11 cellular contexts compared by ENCODE assay signal in the genomic region with DNA sequence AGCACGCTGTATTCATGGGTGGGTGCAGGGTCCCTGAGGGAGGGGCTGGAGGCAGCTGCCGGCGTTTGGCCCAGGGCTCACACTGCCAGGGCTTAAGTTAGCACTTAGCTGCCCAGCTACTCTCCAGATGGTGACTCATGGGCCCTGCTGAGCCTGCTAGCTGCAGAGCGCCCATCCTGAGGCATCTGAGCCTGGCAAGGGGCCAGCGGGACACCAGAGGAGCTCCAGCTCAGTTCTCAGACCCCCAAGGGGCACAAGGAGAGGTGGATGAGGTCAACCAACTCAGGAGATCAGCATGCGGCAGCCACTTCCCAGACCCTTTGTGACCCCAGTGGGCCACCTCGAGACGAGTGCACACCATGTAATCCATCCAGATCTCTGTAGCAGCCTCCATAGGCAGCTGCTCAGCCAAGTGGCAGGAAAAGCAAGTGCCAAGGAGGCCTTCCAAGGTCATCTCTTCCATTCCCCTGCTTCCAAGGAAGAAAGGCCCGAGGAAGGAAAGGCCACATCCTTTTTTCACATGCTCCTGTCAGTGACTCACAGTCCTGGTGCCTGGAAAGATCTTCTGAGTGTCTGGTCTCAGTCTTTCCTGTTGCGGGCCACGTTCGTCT. TPM values are rescaled to one million over a fixed set of nuclear protein-coding genes. Genes with fewer than 3 reads are reported as not detected.
DNase-seq lines count a peak whose midpoint lies in the region; ATAC-seq, FAIRE-seq and TF ChIP-seq lines count a peak whose summit lies in the region.
"Had no signal": no experiment of that assay in that cellular context is flagged by ENCODE, and none has a peak within 500 bp of the region (broad histone marks: within the 10 kb centered on the region; RNA-seq: fewer than 3 reads in every experiment).

No MANE protein-coding gene starts in this region.

- intact Hi-C loops in HepG2 (cut with micrococcal nuclease; ENCODE audit: unreplicated experiment) (no loop called here), right lobe of liver (cut with DNase I) (no loop called here), aorta (cut with DNase I) (no loop called here)

- no peak for TF ChIP-seq POLR2A in HepG2 (IDR thresholded peaks at IDR 0.05; ENCODE audit: insufficient read depth in 1 of 2, low read depth in 2 of 2, low read length in 2 of 2)
- TF ChIP-seq POLR2A in right lobe of liver (IDR thresholded peaks at IDR 0.05) = no peak

- no peak overlapping the region for H2AFZ ChIP-seq in HepG2 (ENCODE audit: low read length)

- H3K27me3 ChIP-seq in HepG2 (ENCODE audit: control insufficient read depth in 1 of 2, insufficient read depth in 2 of 2, low read length in 2 of 2) (no peaks in the 10 kb centered on the region), right lobe of liver (no peaks in the 10 kb centered on the region), aorta (ENCODE audit: control insufficient read depth in 1 of 2, insufficient read depth in 2 of 2, low read length in 1 of 2) (no peaks in the 10 kb centered on the region)

- DNase-seq in HepG2 (ENCODE audit: low spot score) (no peak), right lobe of liver (no peak), astrocyte of the spinal cord (ENCODE audit: low read depth, low spot score) (peak; percentile 93), hepatic stellate cell (ENCODE audit: low spot score) (peak; percentile 95), aorta (peak; percentile 90 to 93), NCI-H748 treated with DMSO at 0.1 percent for 48 hours (lab: John Stamatoyannopoulos, UW) (no peak)
- no peak for DNase-seq in activated CD8-positive, alpha-beta memory T cell treated with anti-CD3 and anti-CD28 coated beads, Interleukin-2, amount 50 U/mL, for 48 hours
- DNase-seq: NCI-H526 treated with DMSO at 0.1 percent for 48 hours, nephron progenitor cell had no signal

- H3K4me2 ChIP-seq in HepG2 (ENCODE audit: low read depth, low read length) = no peak overlapping the region

- no peak for ATAC-seq in HepG2
- no peak for ATAC-seq in right lobe of liver
- peak; percentile 57 for ATAC-seq in aorta (ENCODE audit: low FRiP score)
- ATAC-seq in GM18861 (IDR thresholded peaks at IDR 0.05; ENCODE audit: unreplicated experiment) = no peak
- ATAC-seq: stimulated activated effector memory CD8-positive, alpha-beta T cell treated with anti-CD3 and anti-CD28 coated beads, Interleukin-12 subunit alpha, Interleukin-12 subunit beta, amount 100 ng/mL, for 72 hours had no signal

- no peaks in the 10 kb centered on the region for H3K9me3 ChIP-seq in HepG2 (ENCODE audit: low read length)
- H3K9me3 ChIP-seq in right lobe of liver = no peaks in the 10 kb centered on the region
- no peaks in the 10 kb centered on the region for H3K9me3 ChIP-seq in aorta (ENCODE audit: control insufficient read depth, low read length)

- no peak for TF ChIP-seq RAD21 in HepG2 (CRISPR knock-in tag; IDR thresholded peaks at IDR 0.05)

- in situ Hi-C loops in HepG2 (cut with HindIII; ENCODE audit: extremely low pct_ligation_motif_present, low pct_unique_long_range_greater_than_20kb) = loop anchor here (10.0 kb wide), 1 partner anchor 527 kb away; a partner anchor contains a TSS
- in situ Hi-C loops in astrocyte of the spinal cord (cut with HindIII; ENCODE audit: low sequenced_read_pairs) = no loop called here

- peaks cover 9% of the 10 kb centered on the region; the same call in 1 of the 2 replicates for H4K20me1 ChIP-seq in HepG2 (ENCODE audit: insufficient read depth, low read length)

- no peak overlapping the region for H3K27ac ChIP-seq in HepG2 (ENCODE audit: extremely low read length, insufficient read depth, low read length)
- no peak overlapping the region for H3K27ac ChIP-seq in right lobe of liver
- no peak overlapping the region for H3K27ac ChIP-seq in aorta (ENCODE audit: low read depth in 1 of 2, low read length in 2 of 2)

- no peak for TF ChIP-seq EP300 in HepG2 (IDR thresholded peaks at IDR 0.05; ENCODE audit: low read depth in 2 of 2, low read length in 2 of 2)
- no peak for TF ChIP-seq EP300 in HepG2 (CRISPR knock-in tag; IDR thresholded peaks at IDR 0.05; ENCODE audit: borderline replicate concordance)

- H3K79me2 ChIP-seq in HepG2 (ENCODE audit: insufficient read depth, low read length) = peaks cover 9% of the 10 kb centered on the region

- CTCF ChIA-PET in HepG2 (lab: Yijun Ruan, JAX; ENCODE audit: low intra/inter-chr PET ratio, low total read pairs) = no interaction called here

- FAIRE-seq in HepG2 (lab: Jason Lieb, UNC) = no peak

- peaks cover 86% of the 10 kb centered on the region for H3K4me1 ChIP-seq in HepG2 (ENCODE audit: insufficient read depth, low read length)
- H3K4me1 ChIP-seq in right lobe of liver = peaks cover 0 to 64% (median 21%) of the 10 kb centered on the region in 4 donors
- no peaks in the 10 kb centered on the region for H3K4me1 ChIP-seq in aorta (ENCODE audit: control insufficient read depth in 1 of 2, insufficient read depth in 2 of 2, low read length in 2 of 2)

- TF ChIP-seq CTCF in HepG2 (CRISPR knock-in tag; IDR thresholded peaks at IDR 0.05) (no peak), right lobe of liver (IDR thresholded peaks at IDR 0.05) (no peak), astrocyte of the spinal cord (IDR thresholded peaks at IDR 0.05; ENCODE audit: low read depth, low read length) (no peak)

- no TSS peak for BruUV-seq in HepG2 (replicated peaks; lab: Mats Ljungman, UMichigan)

- 96% methylated on average over 8 of the region's 12 CpGs for WGBS in HepG2 (ENCODE audit: low lambda C conversion rate)
- 55% methylated on average over 5 of the region's 12 CpGs for WGBS in right lobe of liver (ENCODE audit: insufficient coverage, low coverage, low lambda C conversion rate, missing lambda C conversion rate)
- 15 to 17% methylated on average over 12 of the region's 12 CpGs for WGBS in aorta, 2 donors

- POLR2A ChIA-PET in HepG2 (lab: Yijun Ruan, JAX) = no interaction called here

- H3K36me3 ChIP-seq in HepG2 (replicated peaks in 1 of 2; ENCODE audit: control insufficient read depth in 1 of 2, insufficient read depth in 2 of 2, low read length in 2 of 2) = peaks cover 47 to 72% of the 10 kb centered on the region in 2 experiments
- H3K36me3 ChIP-seq in right lobe of liver = peaks cover 0 to 3% (median 0%) of the 10 kb centered on the region in 4 donors
- H3K36me3 ChIP-seq in aorta (ENCODE audit: control insufficient read depth in 1 of 2, insufficient read depth in 2 of 2, low read length in 1 of 2) = no peaks in the 10 kb centered on the region

- no peak overlapping the region for H3K9ac ChIP-seq in HepG2 (ENCODE audit: insufficient read depth, low read depth, low read length)

- H3K4me3 ChIP-seq in HepG2 (replicated peaks in 1 of 3; ENCODE audit: insufficient read depth in 1 of 3, low read depth in 2 of 3, low read length in 3 of 3) = no peak overlapping the region
- H3K4me3 ChIP-seq in right lobe of liver = no peak overlapping the region
- no peak overlapping the region for H3K4me3 ChIP-seq in astrocyte of the spinal cord (ENCODE audit: low read depth, low read length)
- no peak overlapping the region for H3K4me3 ChIP-seq in aorta (ENCODE audit: low read length in 2 of 2)

RNA-seq across cellular contexts. Expression of a gene that starts 35.3 kb away (rescaled TPM):
- total RNA-seq in HepG2 (2016; rRNA removed; fragmentation: Illumina TruSeq; extraction: Trizol) (11.0 TPM in 2 replicates), right lobe of liver (10 to 100 TPM; 12.6 to 19.2 (median 14.9) TPM), aorta (10 to 100 TPM; 31.6 to 36.2 TPM)
- total RNA-seq in HepG2 (2016; cell fraction: cytosol; rRNA removed; fragmentation: Illumina TruSeq; extraction: Trizol; ENCODE audit: low read depth) = 2.8 and 3.0 TPM in 2 replicates
- 9.5 and 11.3 TPM in 2 replicates for total RNA-seq in HepG2 (2016; cell fraction: insoluble cytoplasmic fraction; rRNA removed; fragmentation: Illumina TruSeq; extraction: Trizol)
- total RNA-seq in HepG2 (2016; cell fraction: membrane; rRNA removed; fragmentation: Illumina TruSeq; extraction: Trizol) = 15.4 and 15.8 TPM in 2 replicates
- 14.9 TPM in 2 replicates for total RNA-seq in HepG2 (2016; cell fraction: nucleus; rRNA removed; fragmentation: Illumina TruSeq; extraction: Trizol)
- polyA plus RNA-seq in HepG2 (2011; rRNA removed) (12.4 and 15.9 TPM in 2 replicates), aorta (10 to 100 TPM in 1 of 2 donors, 1 to 10 TPM in 1; 9.1 to 11.3 TPM)
- 6.6 and 10.1 TPM in 2 replicates for polyA plus RNA-seq in HepG2 (2011; cell fraction: cytosol; rRNA removed)
- polyA plus RNA-seq in HepG2 (2011; cell fraction: nucleus; rRNA removed) = 47.8 and 59.4 TPM in 2 replicates
- 53.6 and 69.1 TPM in 2 replicates for polyA plus RNA-seq in HepG2 (2012)
- 10.9 and 11.7 TPM in 2 replicates for polyA plus RNA-seq in HepG2 (2016; cell fraction: cytosol; fragmentation: Illumina TruSeq; extraction: Trizol; ENCODE audit: low read depth)
- polyA plus RNA-seq in HepG2 (2016; cell fraction: insoluble cytoplasmic fraction; fragmentation: Illumina TruSeq; extraction: Trizol; ENCODE audit: low read depth) = 37.6 and 56.8 TPM in 2 replicates
- 44.1 and 44.7 TPM in 2 replicates for polyA plus RNA-seq in HepG2 (2016; cell fraction: membrane; fragmentation: Illumina TruSeq; extraction: Trizol; ENCODE audit: low read depth)
- 75.1 and 80.7 TPM in 2 replicates for polyA plus RNA-seq in HepG2 (2016; cell fraction: nucleus; fragmentation: Illumina TruSeq; extraction: Trizol; ENCODE audit: insufficient read depth, low read depth)
- 3.3 and 26.4 TPM in 2 replicates for polyA minus RNA-seq in HepG2 (2011; rRNA and poly(A)+ RNA removed; ENCODE audit: low replicate concordance)
- 29.5 and 30.0 TPM in 2 replicates for polyA minus RNA-seq in HepG2 (2011; cell fraction: cytosol; rRNA and poly(A)+ RNA removed)
- polyA minus RNA-seq in HepG2 (2011; cell fraction: nucleus; rRNA and poly(A)+ RNA removed) = 15.2 and 15.5 TPM in 2 replicates

RNA-seq across cellular contexts. Expression of a gene that starts 56.8 kb away (rescaled TPM):
- total RNA-seq in HepG2 (2016; rRNA removed; fragmentation: Illumina TruSeq; extraction: Trizol) (not detected in 2 replicates), right lobe of liver (1 to 10 TPM in 2 of 6 experiments, under 1 TPM in 1, not detected in 3; 0.29 to 2.4 (median 1.1) TPM), aorta (10 to 100 TPM in 1 of 2 donors, 1 to 10 TPM in 1; 9.3 to 22.3 TPM)
- total RNA-seq in HepG2 (2016; cell fraction: cytosol; rRNA removed; fragmentation: Illumina TruSeq; extraction: Trizol; ENCODE audit: low read depth) = not detected in 2 replicates
- not detected in 2 replicates for total RNA-seq in HepG2 (2016; cell fraction: insoluble cytoplasmic fraction; rRNA removed; fragmentation: Illumina TruSeq; extraction: Trizol)
- not detected in 2 replicates for total RNA-seq in HepG2 (2016; cell fraction: membrane; rRNA removed; fragmentation: Illumina TruSeq; extraction: Trizol)
- total RNA-seq in HepG2 (2016; cell fraction: nucleus; rRNA removed; fragmentation: Illumina TruSeq; extraction: Trizol) = not detected in 2 replicates
- polyA plus RNA-seq in HepG2 (2011; rRNA removed) (0.28 and 0.30 TPM in 2 replicates), aorta (1 to 10 TPM in 1 of 2 donors, under 1 TPM in 1; 0.13 to 5.4 TPM)
- polyA plus RNA-seq in HepG2 (2011; cell fraction: cytosol; rRNA removed) = 0.38 and 0.42 TPM in 2 replicates
- 0.23 and 0.29 TPM in 2 replicates for polyA plus RNA-seq in HepG2 (2011; cell fraction: nucleus; rRNA removed)
- polyA plus RNA-seq in HepG2 (2012) = 0.19 TPM in 1 of 2 replicates, not detected in the other
- 0.57 TPM in 1 of 2 replicates, not detected in the other for polyA plus RNA-seq in HepG2 (2016; cell fraction: cytosol; fragmentation: Illumina TruSeq; extraction: Trizol; ENCODE audit: low read depth)
- polyA plus RNA-seq in HepG2 (2016; cell fraction: insoluble cytoplasmic fraction; fragmentation: Illumina TruSeq; extraction: Trizol; ENCODE audit: low read depth) = not detected in 2 replicates
- polyA plus RNA-seq in HepG2 (2016; cell fraction: membrane; fragmentation: Illumina TruSeq; extraction: Trizol; ENCODE audit: low read depth) = not detected in 2 replicates
- not detected in 2 replicates for polyA plus RNA-seq in HepG2 (2016; cell fraction: nucleus; fragmentation: Illumina TruSeq; extraction: Trizol; ENCODE audit: insufficient read depth, low read depth)
- polyA minus RNA-seq in HepG2 (2011; rRNA and poly(A)+ RNA removed; ENCODE audit: low replicate concordance) = 0.18 TPM in 1 of 2 replicates, not detected in the other
- polyA minus RNA-seq in HepG2 (2011; cell fraction: cytosol; rRNA and poly(A)+ RNA removed) = not detected in 2 replicates
- not detected in 2 replicates for polyA minus RNA-seq in HepG2 (2011; cell fraction: nucleus; rRNA and poly(A)+ RNA removed)

Comparison
In these comparisons a context has a peak if more than half of its experiments do, and no peak if none do; other contexts are left out.
1. DNase-seq: peak in astrocyte of the spinal cord (single experiment), hepatic stellate cell (single experiment) and aorta (2 of 2); none in HepG2 (single experiment), right lobe of liver (0 of 3), activated CD8-positive, alpha-beta memory T cell treated with anti-CD3 and anti-CD28 coated beads, Interleukin-2, amount 50 U/mL, for 48 hours (single experiment) and NCI-H748 treated with DMSO at 0.1 percent for 48 hours (single experiment).